ENCODE assay signal across 14 cellular contexts in the genomic region with DNA sequence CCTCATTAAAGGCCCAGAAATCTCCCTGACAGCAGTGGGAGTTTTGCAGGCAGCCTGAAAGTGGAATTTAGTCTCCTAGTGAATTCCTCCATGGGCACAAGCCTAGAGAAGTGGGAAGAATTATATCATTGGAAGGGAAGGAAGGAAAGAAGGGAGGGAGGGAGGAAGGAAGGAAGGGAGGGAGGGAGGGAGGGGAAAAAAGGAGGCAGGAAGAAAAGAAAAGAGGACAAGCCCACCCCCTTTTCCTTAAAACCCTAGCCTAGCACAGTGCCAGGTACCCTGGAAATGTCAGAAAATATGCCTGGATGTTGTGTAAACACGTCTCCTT.
"Had no signal": no experiment of that assay in that cellular context is flagged by ENCODE, and none has a peak within 500 bp of the region (broad histone marks: within the 10 kb centered on the region; RNA-seq: fewer than 3 reads in every experiment).

No MANE protein-coding gene starts in this region.

- H3K4me3 Mint-ChIP-seq: activated CD4-positive, alpha-beta memory T cell treated with anti-CD3 and anti-CD28 coated beads, Interleukin-2, amount 10 ng/mL, durations not matched to agents 7 days and 5 days; activated naive CD4-positive, alpha-beta T cell treated with anti-CD3 and anti-CD28 coated beads, Interleukin-2, amount 10 ng/mL, durations not matched to agents 7 days and 5 days; naive B cell had no signal

- FAIRE-seq: frontal cortex had no signal

- H3K9me3 Mint-ChIP-seq: activated CD4-positive, alpha-beta memory T cell treated with anti-CD3 and anti-CD28 coated beads, Interleukin-2, amount 10 ng/mL, durations not matched to agents 7 days and 5 days; activated naive CD4-positive, alpha-beta T cell treated with anti-CD3 and anti-CD28 coated beads, Interleukin-2, amount 10 ng/mL, durations not matched to agents 7 days and 5 days had no signal

- H3K36me3 ChIP-seq: heart right ventricle, lower lobe of right lung, thyroid gland had no signal

- H3K4me2 ChIP-seq: smooth muscle cell had no signal

- DNase-seq: activated CD4-positive, alpha-beta memory T cell treated with anti-CD3 and anti-CD28 coated beads, Interleukin-2, amount 10 ng/mL, durations not matched to agents 7 days and 5 days; activated naive CD4-positive, alpha-beta T cell treated with anti-CD3 and anti-CD28 coated beads, Interleukin-2, amount 10 ng/mL, durations not matched to agents 7 days and 5 days; caudate nucleus; effector CD4-positive, alpha-beta T cell; heart right ventricle; lower lobe of right lung; naive B cell; nucleus accumbens; right cardiac atrium; thyroid gland had no signal

- H3K4me1 Mint-ChIP-seq: activated CD4-positive, alpha-beta memory T cell treated with anti-CD3 and anti-CD28 coated beads, Interleukin-2, amount 10 ng/mL, durations not matched to agents 7 days and 5 days; activated naive CD4-positive, alpha-beta T cell treated with anti-CD3 and anti-CD28 coated beads, Interleukin-2, amount 10 ng/mL, durations not matched to agents 7 days and 5 days; naive B cell had no signal

- H3K36me3 Mint-ChIP-seq: activated naive CD4-positive, alpha-beta T cell treated with anti-CD3 and anti-CD28 coated beads, Interleukin-2, amount 10 ng/mL, durations not matched to agents 7 days and 5 days; naive B cell had no signal

- H3K4me3 ChIP-seq: coronary artery, heart right ventricle, lower lobe of right lung, smooth muscle cell, thyroid gland had no signal

- H3K9me3 ChIP-seq: heart right ventricle, lower lobe of right lung, thyroid gland had no signal

- H3K4me1 ChIP-seq: lower lobe of right lung had no signal

- H3K27ac Mint-ChIP-seq: activated CD4-positive, alpha-beta memory T cell treated with anti-CD3 and anti-CD28 coated beads, Interleukin-2, amount 10 ng/mL, durations not matched to agents 7 days and 5 days; activated naive CD4-positive, alpha-beta T cell treated with anti-CD3 and anti-CD28 coated beads, Interleukin-2, amount 10 ng/mL, durations not matched to agents 7 days and 5 days; naive B cell; progenitor cell of endocrine pancreas had no signal

- H3K27me3 ChIP-seq: heart right ventricle, thyroid gland had no signal

- H3K27me3 Mint-ChIP-seq: activated CD4-positive, alpha-beta memory T cell treated with anti-CD3 and anti-CD28 coated beads, Interleukin-2, amount 10 ng/mL, durations not matched to agents 7 days and 5 days; activated naive CD4-positive, alpha-beta T cell treated with anti-CD3 and anti-CD28 coated beads, Interleukin-2, amount 10 ng/mL, durations not matched to agents 7 days and 5 days had no signal

- H3K27ac ChIP-seq: coronary artery, lower lobe of right lung, thyroid gland had no signal

- ATAC-seq: heart right ventricle, right cardiac atrium had no signal
